20 cellular contexts compared by ENCODE assay signal in genomic region chr3:182052360-182052759, GRCh38.
DNase-seq lines count a peak whose midpoint lies in the region; ATAC-seq, FAIRE-seq and TF ChIP-seq lines count a peak whose summit lies in the region.
"Had no signal": no experiment of that assay in that cellular context is flagged by ENCODE, and none has a peak within 500 bp of the region (broad histone marks: within the 10 kb centered on the region; RNA-seq: fewer than 3 reads in every experiment).

No MANE protein-coding gene starts in this region.

- no peaks in the 10 kb centered on the region for H3K9me3 ChIP-seq in RWPE2 (ENCODE audit: severe bottlenecking)
- no peaks in the 10 kb centered on the region for H3K9me3 ChIP-seq in keratinocyte (ENCODE audit: control insufficient read depth, low read depth, low read length)
- H3K9me3 ChIP-seq: SJCRH30 had no signal

- peak; percentile 93 for FAIRE-seq in keratinocyte (lab: Jason Lieb, UNC)

- intact Hi-C loops in activated naive CD4-positive, alpha-beta T cell treated with anti-CD3 and anti-CD28 coated beads for 36 hours (cut with micrococcal nuclease) = no loop called here

- H3K36me3 ChIP-seq in RWPE2 (ENCODE audit: low read depth) (no peaks in the 10 kb centered on the region), keratinocyte (ENCODE audit: control insufficient read depth in 2 of 2, extremely low read depth in 1 of 2, insufficient read depth in 2 of 2, low read length in 2 of 2) (no peaks in the 10 kb centered on the region)
- H3K36me3 ChIP-seq: SJCRH30 had no signal

- H3K27me3 ChIP-seq in RWPE2 (ENCODE audit: insufficient read depth, poor library complexity, severe bottlenecking) (no peaks in the 10 kb centered on the region), keratinocyte (ENCODE audit: control insufficient read depth, extremely low read depth, insufficient read depth, low read length) (no peaks in the 10 kb centered on the region)
- H3K27me3 ChIP-seq: SJCRH30 had no signal

- no peaks in the 10 kb centered on the region for H3K36me3 Mint-ChIP-seq in activated naive CD4-positive, alpha-beta T cell treated with anti-CD3 and anti-CD28 coated beads for 36 hours (ENCODE audit: low read depth)
- no peaks in the 10 kb centered on the region for H3K36me3 Mint-ChIP-seq in immature natural killer cell

- no peak overlapping the region for H3K27ac Mint-ChIP-seq in activated naive CD4-positive, alpha-beta T cell treated with anti-CD3 and anti-CD28 coated beads for 36 hours
- no peak overlapping the region for H3K27ac Mint-ChIP-seq in immature natural killer cell
- H3K27ac Mint-ChIP-seq: H9 had no signal

- H3K9me1 ChIP-seq in keratinocyte (ENCODE audit: control insufficient read depth, extremely low read depth, insufficient read depth, low read length) = no peaks in the 10 kb centered on the region

- CTCF ChIA-PET in activated naive CD4-positive, alpha-beta T cell treated with anti-CD3 and anti-CD28 coated beads for 36 hours (lab: Charles Lee) = no interaction called here

- H3K4me1 ChIP-seq in RWPE2 (ENCODE audit: insufficient read depth, poor library complexity, severe bottlenecking) (peaks cover 13% of the 10 kb centered on the region), keratinocyte (ENCODE audit: control insufficient read depth, extremely low read depth, insufficient read depth, low read length) (peaks cover 17% of the 10 kb centered on the region)
- H3K4me1 ChIP-seq: SJCRH30 had no signal

- H3K4me2 ChIP-seq in keratinocyte (ENCODE audit: control insufficient read depth, extremely low read depth, insufficient read depth, low read depth, low read length) = peak overlapping the region; percentile 74

- no peak overlapping the region for H3K9ac ChIP-seq in keratinocyte (ENCODE audit: control insufficient read depth, extremely low read depth, insufficient read depth, low read length)

- peak; percentile 86 for ATAC-seq in RWPE2 (ENCODE audit: low read depth)

- no peaks in the 10 kb centered on the region for H3K79me2 ChIP-seq in keratinocyte (ENCODE audit: control insufficient read depth, insufficient read depth, low read length)

- H2AFZ ChIP-seq in keratinocyte (ENCODE audit: control insufficient read depth, low read length) = peak overlapping the region; percentile 74

- H3K27me3 Mint-ChIP-seq in activated naive CD4-positive, alpha-beta T cell treated with anti-CD3 and anti-CD28 coated beads for 36 hours (ENCODE audit: low read depth) = no peaks in the 10 kb centered on the region
- H3K27me3 Mint-ChIP-seq in immature natural killer cell (ENCODE audit: low read depth in 3 of 3) = no peaks in the 10 kb centered on the region

- H3K4me3 ChIP-seq in RWPE2 (ENCODE audit: severe bottlenecking) = no peak overlapping the region
- peak overlapping the region in 1 of 3 experiments; percentile 29 for H3K4me3 ChIP-seq in keratinocyte (ENCODE audit: control insufficient read depth in 2 of 3, extremely low read depth in 1 of 3, insufficient read depth in 2 of 3, low read depth in 1 of 3, low read length in 3 of 3)
- H3K4me3 ChIP-seq: SJCRH30 had no signal

- dilution Hi-C loops in keratinocyte (cut with MboI; ENCODE audit: extremely low pct_ligation_motif_present, low sequenced_read_pairs) = no loop called here

- no peaks in the 10 kb centered on the region for H4K20me1 ChIP-seq in keratinocyte (ENCODE audit: control insufficient read depth, extremely low read depth, insufficient read depth, low read length)

- TF ChIP-seq CTCF in RWPE2 (IDR thresholded peaks at IDR 0.05; ENCODE audit: poor library complexity, severe bottlenecking) (no peak), keratinocyte (optimal IDR thresholded peaks at IDR 0.05 in 1 of 3, IDR thresholded peaks at IDR 0.05 in 1 of 3, conservative IDR thresholded peaks at IDR 0.05 in 1 of 3; ENCODE audit: extremely low read depth in 1 of 3, insufficient read depth in 2 of 3, low read length in 3 of 3) (peak in 1 of 3 experiments; percentile 22)

- DNase-seq in NCI-H1417 (lab: John Stamatoyannopoulos, UW) = peak in 2 of 3 experiments; percentile 18 to 28
- DNase-seq in NCI-H1417 treated with DMSO at 0.1 percent for 48 hours (lab: John Stamatoyannopoulos, UW) = no peak
- peak; percentile 10 for DNase-seq in HT-29 (ENCODE audit: low spot score)
- no peak for DNase-seq in RWPE2 (ENCODE audit: low spot score)
- DNase-seq in keratinocyte (ENCODE audit: low read depth, low spot score) = peak; percentile 55
- no peak for DNase-seq in activated naive CD4-positive, alpha-beta T cell treated with anti-CD3 and anti-CD28 coated beads for 36 hours
- no peak for DNase-seq in activated gamma-delta T cell treated with Interleukin-2 at 50 U/mL for 16 hours
- DNase-seq in immature natural killer cell = no peak
- DNase-seq: AML-193, GF-D8, H9, MM.1S, NCI-H1092, NCI-H187 treated with DMSO at 0.1 percent for 48 hours, NCI-H2171, NCI-H82, OCI-M1, SJCRH30 had no signal

- no peak overlapping the region for H3K4me3 Mint-ChIP-seq in activated naive CD4-positive, alpha-beta T cell treated with anti-CD3 and anti-CD28 coated beads for 36 hours
- H3K4me3 Mint-ChIP-seq in immature natural killer cell = no peak overlapping the region
- H3K4me3 Mint-ChIP-seq: H9 had no signal

- peak overlapping the region; percentile 32 for H3K27ac ChIP-seq in RWPE2 (ENCODE audit: poor library complexity, severe bottlenecking)
- peak overlapping the region; percentile 58 for H3K27ac ChIP-seq in keratinocyte (ENCODE audit: control insufficient read depth, insufficient read depth, low read length)
- H3K27ac ChIP-seq: 22Rv1, C4-2B, SJCRH30 had no signal

- no peaks in the 10 kb centered on the region for H3K9me3 Mint-ChIP-seq in activated naive CD4-positive, alpha-beta T cell treated with anti-CD3 and anti-CD28 coated beads for 36 hours
- peaks cover 0 to 23% (median 9%) of the 10 kb centered on the region in 6 donors for H3K9me3 Mint-ChIP-seq in immature natural killer cell
- H3K9me3 Mint-ChIP-seq: H9 had no signal

- no peaks in the 10 kb centered on the region for H3K4me1 Mint-ChIP-seq in activated naive CD4-positive, alpha-beta T cell treated with anti-CD3 and anti-CD28 coated beads for 36 hours (ENCODE audit: low read depth)
- H3K4me1 Mint-ChIP-seq in immature natural killer cell = no peaks in the 10 kb centered on the region
- H3K4me1 Mint-ChIP-seq: H9 had no signal

Comparison
In these comparisons a context has a peak if more than half of its experiments do, and no peak if none do; other contexts are left out.
1. DNase-seq: peak in NCI-H1417 (2 of 3), HT-29 (single experiment) and keratinocyte (single experiment); none in NCI-H1417 treated with DMSO at 0.1 percent for 48 hours (single experiment), RWPE2 (single experiment), activated naive CD4-positive, alpha-beta T cell treated with anti-CD3 and anti-CD28 coated beads for 36 hours (single experiment), activated gamma-delta T cell treated with Interleukin-2 at 50 U/mL for 16 hours (single experiment) and immature natural killer cell (0 of 3).